12 cellular contexts compared by ENCODE assay signal in the genomic region with DNA sequence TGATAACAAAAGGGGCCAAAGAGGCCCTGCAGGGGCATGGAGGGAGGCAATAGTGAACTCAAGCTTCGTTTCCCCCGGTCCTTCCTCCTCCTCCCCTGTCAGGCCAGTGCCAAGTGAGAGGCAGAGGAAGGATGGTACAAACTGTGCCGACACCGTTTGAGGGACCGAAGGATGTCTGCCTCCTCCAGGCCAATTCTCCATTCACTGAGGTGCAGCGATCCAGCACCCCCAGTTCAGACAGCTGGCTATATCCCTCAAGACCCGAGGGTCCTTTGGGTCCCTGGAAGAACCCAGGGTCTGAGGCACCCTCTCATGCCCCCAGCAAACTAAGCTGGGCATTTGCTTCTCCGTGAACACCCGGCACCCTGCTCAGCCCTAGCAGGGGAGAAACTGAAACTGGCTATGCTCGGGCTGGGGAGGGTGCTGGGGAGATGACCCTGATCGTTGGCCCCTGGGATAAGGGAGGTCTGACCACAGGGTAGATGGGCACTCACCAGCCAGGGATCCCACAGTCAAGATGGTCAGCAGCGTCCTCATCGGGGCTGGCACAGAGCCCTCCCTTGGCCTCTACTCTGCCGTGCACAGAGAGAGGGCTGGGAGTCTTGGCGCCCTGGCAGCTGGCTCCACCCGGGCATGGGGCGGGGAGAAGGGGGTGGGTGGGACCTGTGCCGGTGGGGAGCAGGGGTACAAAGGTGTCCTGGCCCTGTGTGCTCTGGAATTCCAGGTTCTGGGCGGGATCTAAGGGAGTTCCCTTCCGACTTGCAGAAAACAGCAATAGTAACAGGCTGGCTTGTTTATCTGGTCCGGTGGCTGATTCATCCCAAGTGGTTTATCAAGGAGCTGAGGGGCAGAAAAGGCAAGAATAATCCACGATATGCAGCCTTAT. TPM values are rescaled to one million over a fixed set of nuclear protein-coding genes. Genes with fewer than 3 reads are reported as not detected.
A peak's percentile ranks its signal among the peaks of the same experiment; 100 is the strongest.
DNase-seq lines count a peak whose midpoint lies in the region; ATAC-seq and TF ChIP-seq lines count a peak whose summit lies in the region.
"Had no signal": no experiment of that assay in that cellular context is flagged by ENCODE, and none has a peak within 500 bp of the region (broad histone marks: within the 10 kb centered on the region; RNA-seq: fewer than 3 reads in every experiment).

TSS of gene IL22RA1 (minus strand) at position 595 of the 886 bp plus-strand sequence. CDS start at position 537, 58 bp downstream.

- DNase-seq in DMS 273 (lab: John Stamatoyannopoulos, UW; ENCODE audit: unreplicated experiment) (peak; percentile 49), DMS 273 treated with DMSO at 0.1 percent for 48 hours (lab: John Stamatoyannopoulos, UW) (no peak), body of pancreas (peak; percentile 87 to 94 (median 92)), left lung (no peak), activated gamma-delta T cell (lab: John Stamatoyannopoulos, UW) (no peak), trophoblast cell (no peak)
- DNase-seq: activated CD4-positive, alpha-beta T cell treated with anti-CD3 and anti-CD28 coated beads for 4 hours had no signal

- no peak within 1 kb of the TSS for H3K9ac ChIP-seq in trophoblast cell (ENCODE audit: low read length)

- H4K12ac ChIP-seq in trophoblast cell (ENCODE audit: low read depth, low read length), result no peak within 1 kb of the TSS

- no peak within 1 kb of the TSS for H4K8ac ChIP-seq in trophoblast cell (ENCODE audit: low read depth, low read length)

- H2BK12ac ChIP-seq in trophoblast cell (ENCODE audit: low read length), result no peak within 1 kb of the TSS

- ATAC-seq in body of pancreas (peak; percentile 81), left lung (peak; percentile 83), GM19455 (IDR thresholded peaks at IDR 0.05; ENCODE audit: unreplicated experiment) (no peak)

- peak; percentile 73 to 88 (median 82) for TF ChIP-seq POLR2A in body of pancreas (IDR thresholded peaks at IDR 0.05)

- H3K14ac ChIP-seq in trophoblast cell (ENCODE audit: low read length), result no peak within 1 kb of the TSS

- no peaks in the 10 kb centered on the region for H3K36me3 ChIP-seq in body of pancreas (replicated peaks in 1 of 2; ENCODE audit: insufficient read depth in 1 of 2, low read depth in 2 of 2)
- H3K36me3 ChIP-seq in left lung, result no peaks in the 10 kb centered on the region
- H3K36me3 ChIP-seq in urinary bladder (ENCODE audit: insufficient read depth), result no peaks in the 10 kb centered on the region
- H3K36me3 ChIP-seq in trophoblast cell (ENCODE audit: control insufficient read depth in 1 of 2, insufficient read depth in 2 of 2, low read length in 2 of 2), result no peaks in the 10 kb centered on the region

- H2AK5ac ChIP-seq in trophoblast cell (ENCODE audit: low read length), result no peak within 1 kb of the TSS

- no peak within 1 kb of the TSS for H3K4me2 ChIP-seq in trophoblast cell (ENCODE audit: low read length)

- H2BK120ac ChIP-seq in trophoblast cell (ENCODE audit: insufficient read depth, low read length, poor library complexity), result no peak within 1 kb of the TSS

- H3K4me1 ChIP-seq in body of pancreas, result peaks cover 40% of the 10 kb centered on the region
- no peaks in the 10 kb centered on the region for H3K4me1 ChIP-seq in left lung
- H3K4me1 ChIP-seq in urinary bladder (ENCODE audit: insufficient read depth), result no peaks in the 10 kb centered on the region
- H3K4me1 ChIP-seq in trophoblast cell (ENCODE audit: control insufficient read depth in 1 of 2, insufficient read depth in 2 of 2, low read length in 2 of 2), result peaks cover 0 to 4% of the 10 kb centered on the region in 2 experiments

- no peak within 1 kb of the TSS for H3K23ac ChIP-seq in trophoblast cell (ENCODE audit: low read length)

- peak within 1 kb of the TSS; percentile 44 for H3K4me3 ChIP-seq in body of pancreas
- peak within 1 kb of the TSS; percentile 2 to 31 for H3K4me3 ChIP-seq in left lung
- H3K4me3 ChIP-seq in urinary bladder (ENCODE audit: low read depth, low read length), result peak within 1 kb of the TSS; percentile 52
- no peak within 1 kb of the TSS for H3K4me3 ChIP-seq in trophoblast cell (ENCODE audit: low read depth, low read length)

- intact Hi-C loops in body of pancreas (cut with DNase I) (no loop called here), left lung (cut with DNase I) (no loop called here)

- no peak within 1 kb of the TSS for H2BK5ac ChIP-seq in trophoblast cell (ENCODE audit: low read depth, low read length, poor library complexity)

- no peaks in the 10 kb centered on the region for H3K79me1 ChIP-seq in trophoblast cell (ENCODE audit: low read length)

- H3K27ac ChIP-seq in body of pancreas (peak within 1 kb of the TSS; percentile 93 to 96 (median 94)), left lung (no peak within 1 kb of the TSS), urinary bladder (ENCODE audit: low read depth) (no peak within 1 kb of the TSS), trophoblast cell (ENCODE audit: low read depth, low read length) (no peak within 1 kb of the TSS)
- H3K27ac ChIP-seq: 22Rv1 had no signal

- no peaks in the 10 kb centered on the region for H3K79me2 ChIP-seq in trophoblast cell (ENCODE audit: control insufficient read depth, insufficient read depth, low read length, poor library complexity)

- H3K4ac ChIP-seq in trophoblast cell (ENCODE audit: low read depth, low read length), result no peak within 1 kb of the TSS

- no peak within 1 kb of the TSS for H4K91ac ChIP-seq in trophoblast cell (ENCODE audit: low read depth, low read length)

- H3K27me3 ChIP-seq in body of pancreas (no peaks in the 10 kb centered on the region), left lung (peaks cover 0 to 10% of the 10 kb centered on the region in 2 donors), trophoblast cell (ENCODE audit: insufficient read depth, low read length) (no peaks in the 10 kb centered on the region)

- H3K18ac ChIP-seq in trophoblast cell (ENCODE audit: low read length), result no peak within 1 kb of the TSS

- H2AFZ ChIP-seq in trophoblast cell (ENCODE audit: insufficient read depth, low read length, poor library complexity), result no peak within 1 kb of the TSS

- H3K9me3 ChIP-seq in body of pancreas (no peaks in the 10 kb centered on the region), left lung (no peaks in the 10 kb centered on the region), trophoblast cell (ENCODE audit: insufficient read depth, low read depth, low read length) (no peaks in the 10 kb centered on the region)

- WGBS in body of pancreas, 2 donors, result 12 to 21% methylated on average over 10 to 21 of the region's 22 CpGs
- WGBS in urinary bladder, result 48% methylated on average over 22 of the region's 22 CpGs
- no CpG with 5 or more reads among the region's 22 CpGs for WGBS in trophoblast cell (ENCODE audit: extremely low coverage, insufficient coverage, insufficient read length)

- TF ChIP-seq CTCF in body of pancreas (IDR thresholded peaks at IDR 0.05) (no peak), left lung (IDR thresholded peaks at IDR 0.05) (no peak)

RNA-seq across cellular contexts. Expression of gene IL22RA1, which starts in this region (rescaled TPM):
- total RNA-seq in body of pancreas (100 to 1,000 TPM in 1 of 2 donors, 10 to 100 TPM in 1; 49.1 to 133 TPM), left lung (under 1 TPM; 0.26 to 0.37 TPM), urinary bladder (not detected)
- polyA plus RNA-seq in urinary bladder, result 0.11 TPM
- polyA plus RNA-seq in trophoblast cell (2013), result 0.15 and 0.18 TPM in 2 replicates
- polyA plus RNA-seq: IgD-negative memory B cell, neural cell had no signal

Comparison
In these comparisons a context has a peak if more than half of its experiments do, and no peak if none do; other contexts are left out.
1. RNA of gene IL22RA1 (total RNA-seq): 49.1 to 133 TPM in body of pancreas; 0.26 to 0.37 TPM in left lung and not detected in urinary bladder (single experiment); every median in the first group is over 10 times any median in the second.
2. DNase-seq: peak in DMS 273 (single experiment) and body of pancreas (4 of 4); none in DMS 273 treated with DMSO at 0.1 percent for 48 hours (single experiment), left lung (0 of 2), activated gamma-delta T cell (single experiment) and trophoblast cell (0 of 2).
3. Peak in ATAC-seq and H3K4me3 ChIP-seq in left lung; RNA of the gene not detected or under 1 TPM.
4. H3K27ac ChIP-seq: peak in body of pancreas (4 of 4); none in left lung (0 of 2), urinary bladder (single experiment) and trophoblast cell (single experiment).